ENCODE assay signal across 29 cellular contexts in the genomic region with DNA sequence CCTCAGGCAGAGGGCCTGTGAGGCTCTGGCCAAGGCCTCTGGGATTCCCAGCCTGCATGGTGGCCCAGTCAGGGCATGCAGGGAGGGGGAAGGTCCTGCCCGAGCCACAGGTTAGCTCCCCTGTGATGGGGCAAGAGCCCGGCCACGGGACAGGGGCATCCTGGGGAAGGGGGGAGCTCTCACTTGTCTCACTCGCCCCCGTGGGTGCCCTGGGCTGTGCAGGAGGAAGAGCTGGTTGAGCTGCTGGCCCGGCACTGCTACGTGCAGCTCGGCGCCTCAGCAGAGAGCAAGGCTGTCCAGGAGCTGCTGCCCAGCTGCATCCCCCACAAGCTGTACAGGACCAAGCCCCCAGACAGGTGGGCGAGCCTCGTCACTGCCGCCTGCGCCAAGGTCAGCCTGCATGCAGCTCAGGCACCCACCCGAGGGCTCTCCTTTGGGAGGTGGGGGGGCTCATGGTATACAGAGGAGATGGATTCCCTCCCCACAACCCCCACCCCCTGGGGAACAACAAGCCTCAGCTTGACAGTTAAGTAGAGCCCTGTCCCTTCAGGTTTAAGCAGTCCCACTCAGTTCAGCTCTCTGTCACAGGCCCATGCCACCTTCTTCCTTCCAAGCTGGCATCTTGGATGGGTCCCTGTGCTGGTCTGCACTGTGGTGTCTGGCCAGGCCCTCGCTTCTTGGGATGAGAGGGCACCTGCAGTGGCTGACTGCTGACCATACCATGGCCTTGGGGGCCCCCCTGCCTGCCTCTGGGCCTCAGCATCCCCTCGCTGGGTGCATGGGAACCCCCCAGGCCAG. TPM values are rescaled to one million over a fixed set of nuclear protein-coding genes. Genes with fewer than 3 reads are reported as not detected.
DNase-seq lines count a peak whose midpoint lies in the region; ATAC-seq and TF ChIP-seq lines count a peak whose summit lies in the region.
"Had no signal": no experiment of that assay in that cellular context is flagged by ENCODE, and none has a peak within 500 bp of the region (broad histone marks: within the 10 kb centered on the region; RNA-seq: fewer than 3 reads in every experiment).

No MANE protein-coding gene starts in this region.

- H3K4me3 Mint-ChIP-seq in activated T-cell treated with anti-CD3 and anti-CD28 coated beads, Interleukin-2, amount 50 U/mL, for 24 hours: no peak overlapping the region
- no peak overlapping the region for H3K4me3 Mint-ChIP-seq in activated T-cell treated with anti-CD3 and anti-CD28 coated beads, Interleukin-2, amount 50 U/mL, for 72 hours
- H3K4me3 Mint-ChIP-seq: activated CD8-positive, alpha-beta T cell treated with anti-CD3 and anti-CD28 coated beads, Interleukin-2, amount 10 ng/mL, durations not matched to agents 7 days and 5 days; activated T-cell treated with anti-CD3 and anti-CD28 coated beads, Interleukin-2, amount 50 U/mL, for 4 hours; central memory CD8-positive, alpha-beta T cell; memory B cell had no signal

- no peaks in the 10 kb centered on the region for H3K36me3 ChIP-seq in Loucy (ENCODE audit: insufficient read depth, low read length)
- H3K36me3 ChIP-seq in right lobe of liver: no peaks in the 10 kb centered on the region
- H3K36me3 ChIP-seq in transverse colon: no peaks in the 10 kb centered on the region
- no peaks in the 10 kb centered on the region for H3K36me3 ChIP-seq in breast epithelium
- H3K36me3 ChIP-seq: ascending aorta, SJCRH30 had no signal

- no peaks in the 10 kb centered on the region for H3K9me3 ChIP-seq in Loucy (ENCODE audit: insufficient read depth, low read depth, low read length)
- H3K9me3 ChIP-seq in right lobe of liver: no peaks in the 10 kb centered on the region
- H3K9me3 ChIP-seq in transverse colon: no peaks in the 10 kb centered on the region
- no peaks in the 10 kb centered on the region for H3K9me3 ChIP-seq in breast epithelium
- H3K9me3 ChIP-seq: ascending aorta, SJCRH30 had no signal

- no peaks in the 10 kb centered on the region for H3K27me3 Mint-ChIP-seq in activated T-cell treated with anti-CD3 and anti-CD28 coated beads, Interleukin-2, amount 50 U/mL, for 24 hours
- H3K27me3 Mint-ChIP-seq in activated T-cell treated with anti-CD3 and anti-CD28 coated beads, Interleukin-2, amount 50 U/mL, for 72 hours (ENCODE audit: low read depth): no peaks in the 10 kb centered on the region
- H3K27me3 Mint-ChIP-seq: memory B cell had no signal

- no peaks in the 10 kb centered on the region for H3K79me2 ChIP-seq in Loucy (ENCODE audit: insufficient read depth, low read length)

- no peaks in the 10 kb centered on the region for H3K4me1 Mint-ChIP-seq in activated T-cell treated with anti-CD3 and anti-CD28 coated beads, Interleukin-2, amount 50 U/mL, for 24 hours (ENCODE audit: low read depth)
- H3K4me1 Mint-ChIP-seq in activated T-cell treated with anti-CD3 and anti-CD28 coated beads, Interleukin-2, amount 50 U/mL, for 72 hours (ENCODE audit: low read depth): no peaks in the 10 kb centered on the region
- H3K4me1 Mint-ChIP-seq: central memory CD8-positive, alpha-beta T cell had no signal

- H3K4me1 ChIP-seq in Loucy (ENCODE audit: insufficient read depth, low read length, poor library complexity, severe bottlenecking) (peaks cover 25% of the 10 kb centered on the region), right lobe of liver (no peaks in the 10 kb centered on the region), transverse colon (no peaks in the 10 kb centered on the region), breast epithelium (no peaks in the 10 kb centered on the region)
- H3K4me1 ChIP-seq: ascending aorta, SJCRH30 had no signal

- WGBS in right lobe of liver (ENCODE audit: insufficient coverage, low coverage, low lambda C conversion rate, missing lambda C conversion rate): 61% methylated on average over 2 of the region's 16 CpGs
- 95 to 100% methylated on average over 1 to 12 of the region's 16 CpGs for WGBS in transverse colon (ENCODE audit: low coverage in 1 of 2), 2 donors

- H3K9me3 Mint-ChIP-seq in activated T-cell treated with anti-CD3 and anti-CD28 coated beads, Interleukin-2, amount 50 U/mL, for 24 hours: no peaks in the 10 kb centered on the region
- no peaks in the 10 kb centered on the region for H3K9me3 Mint-ChIP-seq in activated T-cell treated with anti-CD3 and anti-CD28 coated beads, Interleukin-2, amount 50 U/mL, for 72 hours
- H3K9me3 Mint-ChIP-seq: activated T-cell treated with anti-CD3 and anti-CD28 coated beads, Interleukin-2, amount 50 U/mL, for 4 hours; central memory CD8-positive, alpha-beta T cell; memory B cell had no signal

- H3K9ac ChIP-seq in Loucy (ENCODE audit: low read depth, low read length, poor library complexity, severe bottlenecking): peak overlapping the region; percentile 35

- H3K36me3 Mint-ChIP-seq in activated T-cell treated with anti-CD3 and anti-CD28 coated beads, Interleukin-2, amount 50 U/mL, for 24 hours (ENCODE audit: low read depth): no peaks in the 10 kb centered on the region
- no peaks in the 10 kb centered on the region for H3K36me3 Mint-ChIP-seq in activated T-cell treated with anti-CD3 and anti-CD28 coated beads, Interleukin-2, amount 50 U/mL, for 72 hours (ENCODE audit: insufficient read depth in 2 of 2)
- H3K36me3 Mint-ChIP-seq: memory B cell had no signal

- H3F3A ChIP-seq in Loucy (ENCODE audit: low read depth): no peaks in the 10 kb centered on the region

- no peak overlapping the region for H3K4me3 ChIP-seq in Loucy (ENCODE audit: low read length, poor library complexity, severe bottlenecking)
- no peak overlapping the region for H3K4me3 ChIP-seq in right lobe of liver
- H3K4me3 ChIP-seq in transverse colon: no peak overlapping the region
- no peak overlapping the region for H3K4me3 ChIP-seq in breast epithelium
- H3K4me3 ChIP-seq: ascending aorta, dorsolateral prefrontal cortex, SJCRH30 had no signal

- no peak for TF ChIP-seq EP300 in transverse colon (IDR thresholded peaks at IDR 0.05; ENCODE audit: low read depth)

- ATAC-seq in activated T-cell treated with anti-CD3 and anti-CD28 coated beads, Interleukin-2, amount 50 U/mL, for 72 hours (replicated peaks in 1 of 2): no peak
- ATAC-seq in right lobe of liver: no peak
- ATAC-seq in left lobe of liver: no peak
- ATAC-seq: activated CD8-positive, alpha-beta T cell treated with anti-CD3 and anti-CD28 coated beads, Interleukin-2, amount 10 ng/mL, durations not matched to agents 7 days and 5 days; activated T-cell treated with anti-CD3 and anti-CD28 coated beads, Interleukin-2, amount 50 U/mL, for 4 hours had no signal

- in situ Hi-C loops in transverse colon (cut with MboI; ENCODE audit: low pct_ligation_motif_present in 1 of 4, low pct_unique_long_range_greater_than_20kb in 1 of 4, low sequenced_read_pairs in 3 of 4): no loop called here

- TF ChIP-seq POLR2A in right lobe of liver (IDR thresholded peaks at IDR 0.05) (no peak), transverse colon (IDR thresholded peaks at IDR 0.05) (no peak), breast epithelium (IDR thresholded peaks at IDR 0.05) (no peak)

- intact Hi-C loops in right lobe of liver (cut with DNase I): no loop called here
- intact Hi-C loops in transverse colon (cut with DNase I; ENCODE audit: low total_unique reads): no loop called here
- intact Hi-C loops in breast epithelium (cut with DNase I; ENCODE audit: low total_unique reads): loop anchor here (5.0 kb wide), 1 partner anchor 333 kb away; the partner anchor contains the start of gene ERCC3

- H3K27ac Mint-ChIP-seq in activated T-cell treated with anti-CD3 and anti-CD28 coated beads, Interleukin-2, amount 50 U/mL, for 24 hours: no peak overlapping the region
- H3K27ac Mint-ChIP-seq in activated T-cell treated with anti-CD3 and anti-CD28 coated beads, Interleukin-2, amount 50 U/mL, for 72 hours: no peak overlapping the region
- H3K27ac Mint-ChIP-seq: activated CD8-positive, alpha-beta T cell treated with anti-CD3 and anti-CD28 coated beads, Interleukin-2, amount 10 ng/mL, durations not matched to agents 7 days and 5 days; memory B cell had no signal

- H3K27ac ChIP-seq in right lobe of liver: no peak overlapping the region
- no peak overlapping the region for H3K27ac ChIP-seq in transverse colon
- no peak overlapping the region for H3K27ac ChIP-seq in breast epithelium
- H3K27ac ChIP-seq: ascending aorta, dorsolateral prefrontal cortex, SJCRH30 had no signal

- no peaks in the 10 kb centered on the region for H3K9me2 ChIP-seq in Loucy (replicated peaks; ENCODE audit: low read depth, low read length)

- no peak overlapping the region for H3K4me2 ChIP-seq in Loucy (ENCODE audit: low read depth, low read length, poor library complexity, severe bottlenecking)

- no peak for TF ChIP-seq CTCF in Loucy (conservative IDR thresholded peaks at IDR 0.05; ENCODE audit: low read length)
- TF ChIP-seq CTCF in right lobe of liver (IDR thresholded peaks at IDR 0.05): no peak
- no peak for TF ChIP-seq CTCF in transverse colon (IDR thresholded peaks at IDR 0.05)
- TF ChIP-seq CTCF in breast epithelium (IDR thresholded peaks at IDR 0.05): no peak

- DNase-seq in activated T-cell treated with anti-CD3 and anti-CD28 coated beads, Interleukin-2, amount 50 U/mL, for 24 hours: peak; percentile 11
- DNase-seq in activated T-cell treated with anti-CD3 and anti-CD28 coated beads, Interleukin-2, amount 50 U/mL, for 72 hours: no peak
- DNase-seq in right lobe of liver (peak in 2 of 3 donors; percentile 40 to 45), transverse colon (peak; percentile 6), breast epithelium (ENCODE audit: low spot score in 2 of 2) (no peak), left lobe of liver (ENCODE audit: low spot score) (no peak)
- DNase-seq in activated CD4-positive, alpha-beta T cell treated with anti-CD3 and anti-CD28 coated beads, Interleukin-2, amount 50 U/mL, for 1 hour: no peak
- DNase-seq: 8988T; activated CD4-positive, CD25-positive, alpha-beta regulatory T cell treated with anti-CD3 and anti-CD28 coated beads, Interleukin-2, amount 50 U/mL, for 72 hours; activated CD8-positive, alpha-beta T cell treated with anti-CD3 and anti-CD28 coated beads, Interleukin-2, amount 10 ng/mL, durations not matched to agents 7 days and 5 days; activated naive CD4-positive, alpha-beta T cell treated with anti-CD3 and anti-CD28 coated beads, Interleukin-2, amount 50 U/mL, for 16 hours; activated T-cell treated with anti-CD3 and anti-CD28 coated beads, Interleukin-2, amount 50 U/mL, for 4 hours; AML-193; Kasumi-1; NCI-H1694 treated with DMSO at 0.1 percent for 48 hours; NCI-H2171; NCI-H510A treated with DMSO at 0.1 percent for 48 hours; NK-92 treated with Interleukin-12 subunit alpha and Interleukin-12 subunit beta, amount 100 ng/mL, for 24 hours; SJCRH30; stimulated activated CD4-positive, alpha-beta T cell treated with anti-CD3 and anti-CD28 coated beads, Interleukin-4, amount 100 ng/mL, for 4 hours; stimulated activated naive CD4-positive, alpha-beta T cell treated with Interleukin-2 at 50 U/mL for 16 hours; T-helper 1 cell had no signal

- no peak overlapping the region for H2AFZ ChIP-seq in Loucy (ENCODE audit: low read length)

- H4K20me1 ChIP-seq in Loucy (ENCODE audit: insufficient read depth, low read length, poor library complexity, severe bottlenecking): no peaks in the 10 kb centered on the region

- no peaks in the 10 kb centered on the region for H3K27me3 ChIP-seq in Loucy (ENCODE audit: insufficient read depth, low read length, poor library complexity, severe bottlenecking)
- no peaks in the 10 kb centered on the region for H3K27me3 ChIP-seq in right lobe of liver
- H3K27me3 ChIP-seq in transverse colon: no peaks in the 10 kb centered on the region
- H3K27me3 ChIP-seq in breast epithelium: no peaks in the 10 kb centered on the region
- H3K27me3 ChIP-seq: ascending aorta, dorsolateral prefrontal cortex, SJCRH30 had no signal

RNA-seq across cellular contexts. Expression of gene GPR17, which starts 20.6 kb away (rescaled TPM):
- not detected for total RNA-seq in activated T-cell treated with anti-CD3 and anti-CD28 coated beads, Interleukin-2, amount 50 U/mL, for 72 hours
- not detected for total RNA-seq in right lobe of liver
- total RNA-seq in transverse colon: under 1 TPM in 1 of 4 donors, not detected in 3; 0.14 TPM
- total RNA-seq in breast epithelium: not detected
- not detected for total RNA-seq in left lobe of liver
- total RNA-seq: activated CD8-positive, alpha-beta T cell treated with anti-CD3 and anti-CD28 coated beads, Interleukin-2, amount 10 ng/mL, durations not matched to agents 7 days and 5 days; activated T-cell treated with anti-CD3 and anti-CD28 coated beads, Interleukin-2, amount 50 U/mL, for 4 hours; ascending aorta; glomerular endothelial cell; HT1080; SJCRH30 had no signal

RNA-seq across cellular contexts. Expression of gene LIMS2, which starts 50.0 kb away (rescaled TPM):
- total RNA-seq in activated T-cell treated with anti-CD3 and anti-CD28 coated beads, Interleukin-2, amount 50 U/mL, for 72 hours: 10 to 100 TPM in 1 of 2 donors, 1 to 10 TPM in 1; 6.4 to 10.3 TPM
- 10 to 100 TPM in 5 of 6 experiments, 1 to 10 TPM in 1; 6.6 to 37.7 (median 19.5) TPM for total RNA-seq in right lobe of liver
- 100 to 1,000 TPM in 2 of 4 donors, 10 to 100 TPM in 2; 34.5 to 198 (median 91.3) TPM for total RNA-seq in transverse colon
- 10 to 100 TPM in 2 of 3 donors, 1 to 10 TPM in 1; 9.5 to 27.9 (median 19.4) TPM for total RNA-seq in breast epithelium
- 31.0 TPM for total RNA-seq in left lobe of liver

Comparison
In these comparisons a context has a peak if more than half of its experiments do, and no peak if none do; other contexts are left out.
1. DNase-seq: peak in activated T-cell treated with anti-CD3 and anti-CD28 coated beads, Interleukin-2, amount 50 U/mL, for 24 hours (single experiment), right lobe of liver (2 of 3) and transverse colon (single experiment); none in activated T-cell treated with anti-CD3 and anti-CD28 coated beads, Interleukin-2, amount 50 U/mL, for 72 hours (0 of 2), activated CD4-positive, alpha-beta T cell treated with anti-CD3 and anti-CD28 coated beads, Interleukin-2, amount 50 U/mL, for 1 hour (single experiment), breast epithelium (0 of 2) and left lobe of liver (single experiment).